Comparison of ENCODE assay signal across 12 cellular contexts in the genomic region with DNA sequence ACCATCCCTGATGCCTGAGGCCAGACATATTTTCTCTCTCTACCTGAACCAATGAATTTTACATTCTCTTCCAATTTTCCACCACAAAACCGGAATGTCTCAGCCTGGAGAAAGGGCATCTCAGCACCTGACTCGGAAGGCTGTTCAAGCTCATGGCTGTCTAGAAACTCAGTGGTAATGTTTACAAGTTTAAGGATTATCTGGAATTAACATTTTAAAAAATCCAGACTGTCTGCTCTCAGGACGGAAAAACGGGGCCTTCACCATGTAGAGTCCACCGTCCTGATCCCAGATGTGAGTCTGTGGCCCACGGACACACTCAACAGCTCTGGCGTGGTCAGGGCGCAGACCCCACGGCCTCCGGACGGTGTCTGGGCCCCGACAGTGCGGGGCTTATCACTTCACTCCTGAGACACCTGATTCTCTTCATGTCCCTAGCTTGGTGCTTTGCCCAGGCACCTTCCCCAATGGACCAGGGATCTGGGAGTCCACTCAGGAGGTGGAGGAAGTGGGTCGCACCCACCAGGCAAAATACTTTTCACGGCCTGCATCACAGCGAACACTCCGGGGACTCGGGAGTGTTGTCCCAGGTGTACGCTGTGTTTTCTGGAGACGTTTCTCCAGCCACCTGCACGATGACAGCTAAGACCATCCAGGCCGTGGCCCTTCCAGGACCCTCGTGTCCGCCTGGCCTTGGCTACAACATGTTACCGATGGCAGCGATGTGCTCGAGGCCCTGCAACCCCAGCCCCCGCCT.
A peak's percentile ranks its signal among the peaks of the same experiment; 100 is the strongest.
DNase-seq lines count a peak whose midpoint lies in the region; ATAC-seq, FAIRE-seq and TF ChIP-seq lines count a peak whose summit lies in the region.
"Had no signal": no experiment of that assay in that cellular context is flagged by ENCODE, and none has a peak within 500 bp of the region (broad histone marks: within the 10 kb centered on the region; RNA-seq: fewer than 3 reads in every experiment).

No MANE protein-coding gene starts in this region.

- H3K4me3 Mint-ChIP-seq in stimulated activated naive CD8-positive, alpha-beta T cell treated with anti-CD3 and anti-CD28 coated beads, Interleukin-15, Interleukin-2, amounts not matched to agents 100 ng/mL and 50 ng/mL, for 24 hours = peak overlapping the region; percentile 26
- peak overlapping the region; percentile 48 for H3K4me3 Mint-ChIP-seq in astrocyte (ENCODE audit: unreplicated experiment)

- TF ChIP-seq CTCF in astrocyte (IDR thresholded peaks at IDR 0.05; ENCODE audit: insufficient read depth, low read depth, low read length) (no peak), liver (IDR thresholded peaks at IDR 0.05; ENCODE audit: low read depth, low read length, missing input control) (no peak)

- peaks cover 22% of the 10 kb centered on the region for H4K20me1 ChIP-seq in astrocyte (ENCODE audit: insufficient read depth, low read length)

- no peak for DNase-seq in stimulated activated naive CD8-positive, alpha-beta T cell treated with anti-CD3 and anti-CD28 coated beads, Interleukin-15, Interleukin-2, amounts not matched to agents 100 U/mL and 50 U/mL, for 24 hours
- DNase-seq in astrocyte (ENCODE audit: low read depth) (no peak), GDM1 (lab: John Stamatoyannopoulos, UW) (no peak), RKO (ENCODE audit: low spot score) (no peak), NCI-H82 (lab: John Stamatoyannopoulos, UW) (no peak)
- DNase-seq in effector CD4-positive, alpha-beta T cell = no peak
- DNase-seq: activated effector memory CD4-positive, alpha-beta T cell treated with Interleukin-2 at 50 U/mL for 16 hours; NCI-H526 had no signal

- H3K27ac Mint-ChIP-seq in stimulated activated naive CD8-positive, alpha-beta T cell treated with anti-CD3 and anti-CD28 coated beads, Interleukin-15, Interleukin-2, amounts not matched to agents 100 ng/mL and 50 ng/mL, for 24 hours = peak overlapping the region; percentile 72
- peak overlapping the region; percentile 94 for H3K27ac Mint-ChIP-seq in astrocyte (ENCODE audit: unreplicated experiment)

- H2AFZ ChIP-seq in astrocyte (ENCODE audit: low read depth, low read length) = no peak overlapping the region

- ATAC-seq in stimulated activated naive CD8-positive, alpha-beta T cell treated with anti-CD3 and anti-CD28 coated beads, Interleukin-15, Interleukin-2, amounts not matched to agents 100 U/mL and 50 U/mL, for 24 hours = no peak

- no peaks in the 10 kb centered on the region for H3K36me3 ChIP-seq in astrocyte (ENCODE audit: insufficient read depth, low read length)
- peaks cover 0 to 1% (median 0%) of the 10 kb centered on the region in 4 donors for H3K36me3 ChIP-seq in liver (ENCODE audit: control insufficient read depth in 4 of 4, insufficient read depth in 3 of 4, low read depth in 1 of 4, low read length in 3 of 4)
- H3K36me3 ChIP-seq: pancreas had no signal

- H3K9me3 ChIP-seq in astrocyte (ENCODE audit: insufficient read depth, low read depth, low read length) (no peaks in the 10 kb centered on the region), liver (ENCODE audit: control insufficient read depth in 4 of 4, low read length in 3 of 4) (no peaks in the 10 kb centered on the region)
- H3K9me3 ChIP-seq: pancreas had no signal

- no peaks in the 10 kb centered on the region for H3K27me3 Mint-ChIP-seq in stimulated activated naive CD8-positive, alpha-beta T cell treated with anti-CD3 and anti-CD28 coated beads, Interleukin-15, Interleukin-2, amounts not matched to agents 100 ng/mL and 50 ng/mL, for 24 hours
- H3K27me3 Mint-ChIP-seq in astrocyte (ENCODE audit: low read depth, unreplicated experiment) = no peaks in the 10 kb centered on the region

- peak overlapping the region; percentile 94 for H3K27ac ChIP-seq in astrocyte (ENCODE audit: low read depth, low read length)
- H3K27ac ChIP-seq in liver (ENCODE audit: low read depth in 1 of 2, low read length in 2 of 2) = peak overlapping the region; percentile 53 to 82

- peak overlapping the region; percentile 37 for H3K4me3 ChIP-seq in astrocyte (ENCODE audit: insufficient read depth, low read depth, low read length)
- no peak overlapping the region for H3K4me3 ChIP-seq in liver (ENCODE audit: low read depth in 1 of 3, low read length in 3 of 3)
- H3K4me3 ChIP-seq: pancreas had no signal

- H3K9ac ChIP-seq in astrocyte (ENCODE audit: low read length) = peak overlapping the region; percentile 76
- H3K9ac ChIP-seq in liver (ENCODE audit: low read depth in 1 of 2, low read length in 2 of 2) = no peak overlapping the region

- no peaks in the 10 kb centered on the region for H3K27me3 ChIP-seq in astrocyte (ENCODE audit: insufficient read depth, low read length)
- H3K27me3 ChIP-seq in liver (ENCODE audit: control insufficient read depth in 4 of 4, insufficient read depth in 4 of 4, low read length in 3 of 4) = no peaks in the 10 kb centered on the region
- H3K27me3 ChIP-seq: pancreas had no signal

- no peak for FAIRE-seq in astrocyte (lab: Jason Lieb, UNC)
- FAIRE-seq: endometrium, pancreas had no signal

- peaks cover 86% of the 10 kb centered on the region for H3K79me2 ChIP-seq in astrocyte (ENCODE audit: insufficient read depth, low read length)

- TF ChIP-seq RAD21 in liver (IDR thresholded peaks at IDR 0.05) = no peak

- H3K4me1 ChIP-seq in astrocyte (ENCODE audit: insufficient read depth, low read length) (peaks cover 82% of the 10 kb centered on the region), liver (ENCODE audit: control insufficient read depth in 4 of 4, insufficient read depth in 4 of 4, low read length in 3 of 4) (peaks cover 11 to 51% (median 26%) of the 10 kb centered on the region in 4 donors)

- H3K4me1 Mint-ChIP-seq in stimulated activated naive CD8-positive, alpha-beta T cell treated with anti-CD3 and anti-CD28 coated beads, Interleukin-15, Interleukin-2, amounts not matched to agents 100 ng/mL and 50 ng/mL, for 24 hours (ENCODE audit: low read depth) = peaks cover 97% of the 10 kb centered on the region
- peaks cover 89% of the 10 kb centered on the region for H3K4me1 Mint-ChIP-seq in astrocyte (ENCODE audit: low read depth, unreplicated experiment)

- 95% methylated on average over 28 of the region's 28 CpGs for WGBS in liver

- no peaks in the 10 kb centered on the region for H3K9me3 Mint-ChIP-seq in stimulated activated naive CD8-positive, alpha-beta T cell treated with anti-CD3 and anti-CD28 coated beads, Interleukin-15, Interleukin-2, amounts not matched to agents 100 ng/mL and 50 ng/mL, for 24 hours
- H3K9me3 Mint-ChIP-seq in astrocyte (ENCODE audit: unreplicated experiment) = no peaks in the 10 kb centered on the region

- peaks cover 36% of the 10 kb centered on the region for H3K36me3 Mint-ChIP-seq in stimulated activated naive CD8-positive, alpha-beta T cell treated with anti-CD3 and anti-CD28 coated beads, Interleukin-15, Interleukin-2, amounts not matched to agents 100 ng/mL and 50 ng/mL, for 24 hours (ENCODE audit: low read depth)
- peaks cover 19% of the 10 kb centered on the region for H3K36me3 Mint-ChIP-seq in astrocyte (ENCODE audit: low read depth, unreplicated experiment)

- peak overlapping the region; percentile 83 for H3K4me2 ChIP-seq in astrocyte (ENCODE audit: low read length)

TF ChIP-seq in liver, 16 proteins besides CTCF, POLR2A, EP300 and RAD21:
- TF ChIP-seq, protein P1, sequence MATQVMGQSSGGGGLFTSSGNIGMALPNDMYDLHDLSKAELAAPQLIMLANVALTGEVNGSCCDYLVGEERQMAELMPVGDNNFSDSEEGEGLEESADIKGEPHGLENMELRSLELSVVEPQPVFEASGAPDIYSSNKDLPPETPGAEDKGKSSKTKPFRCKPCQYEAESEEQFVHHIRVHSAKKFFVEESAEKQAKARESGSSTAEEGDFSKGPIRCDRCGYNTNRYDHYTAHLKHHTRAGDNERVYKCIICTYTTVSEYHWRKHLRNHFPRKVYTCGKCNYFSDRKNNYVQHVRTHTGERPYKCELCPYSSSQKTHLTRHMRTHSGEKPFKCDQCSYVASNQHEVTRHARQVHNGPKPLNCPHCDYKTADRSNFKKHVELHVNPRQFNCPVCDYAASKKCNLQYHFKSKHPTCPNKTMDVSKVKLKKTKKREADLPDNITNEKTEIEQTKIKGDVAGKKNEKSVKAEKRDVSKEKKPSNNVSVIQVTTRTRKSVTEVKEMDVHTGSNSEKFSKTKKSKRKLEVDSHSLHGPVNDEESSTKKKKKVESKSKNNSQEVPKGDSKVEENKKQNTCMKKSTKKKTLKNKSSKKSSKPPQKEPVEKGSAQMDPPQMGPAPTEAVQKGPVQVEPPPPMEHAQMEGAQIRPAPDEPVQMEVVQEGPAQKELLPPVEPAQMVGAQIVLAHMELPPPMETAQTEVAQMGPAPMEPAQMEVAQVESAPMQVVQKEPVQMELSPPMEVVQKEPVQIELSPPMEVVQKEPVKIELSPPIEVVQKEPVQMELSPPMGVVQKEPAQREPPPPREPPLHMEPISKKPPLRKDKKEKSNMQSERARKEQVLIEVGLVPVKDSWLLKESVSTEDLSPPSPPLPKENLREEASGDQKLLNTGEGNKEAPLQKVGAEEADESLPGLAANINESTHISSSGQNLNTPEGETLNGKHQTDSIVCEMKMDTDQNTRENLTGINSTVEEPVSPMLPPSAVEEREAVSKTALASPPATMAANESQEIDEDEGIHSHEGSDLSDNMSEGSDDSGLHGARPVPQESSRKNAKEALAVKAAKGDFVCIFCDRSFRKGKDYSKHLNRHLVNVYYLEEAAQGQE (IDR thresholded peaks at IDR 0.05) = no peak
